Comparison of ENCODE assay signal across 9 cellular contexts in genomic region chr19:940591-941291, GRCh38. TPM values are rescaled to one million over a fixed set of nuclear protein-coding genes. Genes with fewer than 3 reads are reported as not detected.
DNase-seq lines count a peak whose midpoint lies in the region; ATAC-seq, FAIRE-seq and TF ChIP-seq lines count a peak whose summit lies in the region.
"Had no signal": no experiment of that assay in that cellular context is flagged by ENCODE, and none has a peak within 500 bp of the region (broad histone marks: within the 10 kb centered on the region; RNA-seq: fewer than 3 reads in every experiment).

No MANE protein-coding gene starts in this region.

- H3K27ac Mint-ChIP-seq in CD4-positive, alpha-beta T cell, result peak overlapping the region; percentile 74
- H3K27ac Mint-ChIP-seq in HFFc6, result peak overlapping the region; percentile 51; the same call in 1 of the 2 replicates
- H3K27ac Mint-ChIP-seq in activated naive CD8-positive, alpha-beta T cell, result peak overlapping the region; percentile 59

- H3K9me2 ChIP-seq in SK-N-SH, result no peaks in the 10 kb centered on the region

- H3K4me2 ChIP-seq in SK-N-SH, result peak overlapping the region; percentile 88

- CTCF ChIA-PET in CD4-positive, alpha-beta T cell (lab: Charles Lee), result no interaction called here
- CTCF ChIA-PET in SK-N-SH (lab: Yijun Ruan, JAX), result interaction anchor here (1.1 to 1.2 kb wide), 4 partner anchors 18 to 430 kb away, joined by 3 to 4 read pairs (median 3); partner anchors contain the start of gene WDR18

- H3K4me3 ChIP-seq in SK-N-SH (ENCODE audit: low read depth in 2 of 2, low read length in 1 of 2), result peak overlapping the region; percentile 27 to 49; a peak in 3 of 4 replicates
- peak overlapping the region in 1 of 2 donors; percentile 31 for H3K4me3 ChIP-seq in small intestine (ENCODE audit: low read depth in 1 of 2, low read length in 2 of 2)

- H3K4me1 ChIP-seq in SK-N-SH (ENCODE audit: control insufficient read depth in 1 of 2, insufficient read depth in 2 of 2, low read depth in 1 of 2, low read length in 1 of 2) (peaks cover 6 to 57% of the 10 kb centered on the region in 2 experiments; a peak in 3 of 4 replicates), small intestine (ENCODE audit: control insufficient read depth in 2 of 2, insufficient read depth in 1 of 2, low read depth in 1 of 2, low read length in 1 of 2) (no peaks in the 10 kb centered on the region)

- H2AFZ ChIP-seq in SK-N-SH (ENCODE audit: low read depth), result no peak overlapping the region

- peaks cover 13% of the 10 kb centered on the region for H3F3A ChIP-seq in SK-N-SH (replicated peaks; ENCODE audit: insufficient read depth)

- no peak for TF ChIP-seq CTCF in CD4-positive, alpha-beta T cell (IDR thresholded peaks at IDR 0.05)
- no peak for TF ChIP-seq CTCF in HFFc6 (IDR thresholded peaks at IDR 0.05)
- no peak for TF ChIP-seq CTCF in SK-N-SH (IDR thresholded peaks at IDR 0.05)

- POLR2A ChIA-PET in CD4-positive, alpha-beta T cell (lab: Charles Lee), result interaction anchor here (1.0 to 1.7 kb wide), 2 partner anchors 48 to 328 kb away, joined by 3 read pairs; partner anchors contain the start of genes CIRBP, MED16 and RNU6-9
- POLR2A ChIA-PET in SK-N-SH (lab: Yijun Ruan, JAX), result interaction anchor here (1.4 kb wide), 1 partner anchor 43 kb away, joined by 5 read pairs; the partner anchor contains the start of gene WDR18

- H3K36me3 Mint-ChIP-seq in CD4-positive, alpha-beta T cell (ENCODE audit: low read depth), result no peaks in the 10 kb centered on the region
- peaks cover 29% of the 10 kb centered on the region for H3K36me3 Mint-ChIP-seq in HFFc6 (ENCODE audit: low read depth)
- H3K36me3 Mint-ChIP-seq in activated naive CD8-positive, alpha-beta T cell, result no peaks in the 10 kb centered on the region

- peaks cover 39% of the 10 kb centered on the region; the same call in 1 of the 2 replicates for H3K79me2 ChIP-seq in SK-N-SH (ENCODE audit: insufficient read depth)

- peaks cover 30% of the 10 kb centered on the region for H3K4me1 Mint-ChIP-seq in CD4-positive, alpha-beta T cell (ENCODE audit: low read depth)
- peaks cover 16% of the 10 kb centered on the region; the same call in 1 of the 2 replicates for H3K4me1 Mint-ChIP-seq in HFFc6 (ENCODE audit: low read depth)
- H3K4me1 Mint-ChIP-seq in activated naive CD8-positive, alpha-beta T cell (ENCODE audit: low read depth), result peaks cover 28% of the 10 kb centered on the region

- no peak for TF ChIP-seq RAD21 in SK-N-SH (IDR thresholded peaks at IDR 0.05; ENCODE audit: low read length)

- H3K9me3 ChIP-seq in CD4-positive, alpha-beta T cell (ENCODE audit: control insufficient read depth, low read length), result no peaks in the 10 kb centered on the region
- H3K9me3 ChIP-seq in SK-N-SH, result no peaks in the 10 kb centered on the region
- H3K9me3 ChIP-seq in small intestine (ENCODE audit: control insufficient read depth, low read depth), result no peaks in the 10 kb centered on the region

- H3K4me3 Mint-ChIP-seq in CD4-positive, alpha-beta T cell, result peak overlapping the region; percentile 78
- H3K4me3 Mint-ChIP-seq in HFFc6, result no peak overlapping the region
- peak overlapping the region; percentile 83 for H3K4me3 Mint-ChIP-seq in activated naive CD8-positive, alpha-beta T cell

- WGBS in SK-N-SH (ENCODE audit: low lambda C conversion rate), result 0% methylated on average over 6 of the region's 64 CpGs
- 6 to 33% (median 6%) methylated on average over 38 to 64 of the region's 64 CpGs for WGBS in small intestine, 3 donors

- H3K36me3 ChIP-seq in SK-N-SH (replicated peaks in 1 of 2; ENCODE audit: control insufficient read depth in 1 of 2, insufficient read depth in 2 of 2, low read length in 1 of 2) (no peaks in the 10 kb centered on the region), small intestine (ENCODE audit: control insufficient read depth in 2 of 2, insufficient read depth in 2 of 2, low read length in 2 of 2) (no peaks in the 10 kb centered on the region)

- no peak overlapping the region for H3K27ac ChIP-seq in CD4-positive, alpha-beta T cell (ENCODE audit: low read depth, low read length)
- H3K27ac ChIP-seq in SK-N-SH (ENCODE audit: low read depth in 2 of 2, low read length in 1 of 2) (peak overlapping the region; percentile 69 to 95), small intestine (ENCODE audit: low read depth in 1 of 2, low read length in 1 of 2) (peak overlapping the region; percentile 72 to 86)

- H4K20me1 ChIP-seq in SK-N-SH (ENCODE audit: insufficient read depth), result peaks cover 44% of the 10 kb centered on the region

- FAIRE-seq in small intestine (lab: Jason Lieb, UNC), result no peak
- FAIRE-seq: H1 had no signal

- no peaks in the 10 kb centered on the region for H3K9me3 Mint-ChIP-seq in CD4-positive, alpha-beta T cell
- no peaks in the 10 kb centered on the region for H3K9me3 Mint-ChIP-seq in HFFc6
- no peaks in the 10 kb centered on the region for H3K9me3 Mint-ChIP-seq in activated naive CD8-positive, alpha-beta T cell (ENCODE audit: low read depth)

- no peaks in the 10 kb centered on the region for H3K27me3 Mint-ChIP-seq in CD4-positive, alpha-beta T cell
- H3K27me3 Mint-ChIP-seq in HFFc6 (ENCODE audit: insufficient read depth), result peaks cover 1% of the 10 kb centered on the region; the same call in 1 of the 2 replicates
- H3K27me3 Mint-ChIP-seq in activated naive CD8-positive, alpha-beta T cell, result no peaks in the 10 kb centered on the region

- no peaks in the 10 kb centered on the region for H3K27me3 ChIP-seq in CD4-positive, alpha-beta T cell (ENCODE audit: control insufficient read depth, insufficient read depth, low read length)
- no peaks in the 10 kb centered on the region for H3K27me3 ChIP-seq in SK-N-SH (ENCODE audit: insufficient read depth)
- no peaks in the 10 kb centered on the region for H3K27me3 ChIP-seq in small intestine (ENCODE audit: control insufficient read depth in 2 of 2, insufficient read depth in 2 of 2, low read length in 2 of 2)

- H3K9ac ChIP-seq in SK-N-SH, result peak overlapping the region; percentile 34

- peak; percentile 79 for ATAC-seq in CD4-positive, alpha-beta T cell (ENCODE audit: poor library complexity)
- peak; percentile 84 for ATAC-seq in left ventricle myocardium superior

- DNase-seq in CD4-positive, alpha-beta T cell, result peak; percentile 46 to 82 (median 64)
- DNase-seq in HFFc6 (no peak), SK-N-SH (peak; percentile 93), left ventricle myocardium superior (peak; percentile 86), small intestine (peak; percentile 88), SKM-1 treated with dmso at 0.1 percent for 144 hours (lab: John Stamatoyannopoulos, UW; ENCODE audit: unreplicated experiment) (no peak), NCI-H1048 (lab: John Stamatoyannopoulos, UW) (no peak)

- TF ChIP-seq EP300 in SK-N-SH (IDR thresholded peaks at IDR 0.05; ENCODE audit: borderline replicate concordance in 1 of 2, low read depth in 1 of 2, low read length in 1 of 2), result peak; percentile 65 to 77; a peak in 3 of 4 replicates

- intact Hi-C loops in CD4-positive, alpha-beta T cell (cut with DNase I, micrococcal nuclease), result no loop called here
- intact Hi-C loops in left ventricle myocardium superior (cut with micrococcal nuclease), result no loop called here

TF ChIP-seq in SK-N-SH, 30 proteins besides CTCF, POLR2A, EP300 and RAD21 (continues in another document):
- peak; percentile 14; the same call in 1 of the 2 replicates for TF ChIP-seq PBX3 (IDR thresholded peaks at IDR 0.05)

RNA-seq across cellular contexts. Expression of gene ARID3A, which starts 14.9 kb away (rescaled TPM):
- 1 to 10 TPM; 3.7 to 4.1 TPM for total RNA-seq in CD4-positive, alpha-beta T cell
- total RNA-seq in HFFc6 (2021; fragmentation: NEBNext Ultra II Directional; extraction: Animal tissue kit (Norgen Biotek cat#: 25700)), result 10 to 100 TPM; 35.1 to 44.2 (median 38.4) TPM
- polyA plus RNA-seq in SK-N-SH (2012; rRNA removed), result 4.4 and 8.6 TPM in 2 replicates
- 1.4 and 3.3 TPM in 2 replicates for polyA plus RNA-seq in SK-N-SH (2012; cell fraction: cytosol; rRNA removed)
- 14.1 and 16.6 TPM in 2 replicates for polyA plus RNA-seq in SK-N-SH (2012; cell fraction: nucleus; rRNA removed)
- total RNA-seq in left ventricle myocardium superior, result 5.7 TPM
- 1 to 10 TPM; 1.3 to 6.2 (median 3.4) TPM for polyA plus RNA-seq in small intestine

RNA-seq across cellular contexts. Expression of gene KISS1R, which starts 23.6 kb away (rescaled TPM):
- 1 to 10 TPM; 1.5 to 1.6 TPM for total RNA-seq in CD4-positive, alpha-beta T cell
- total RNA-seq in HFFc6 (2021; fragmentation: NEBNext Ultra II Directional; extraction: Animal tissue kit (Norgen Biotek cat#: 25700)), result not detected
- not detected in 2 replicates for polyA plus RNA-seq in SK-N-SH (2012; rRNA removed)
- polyA plus RNA-seq in SK-N-SH (2012; cell fraction: cytosol; rRNA removed), result 0.03 TPM in 1 of 2 replicates, not detected in the other
- 0.04 TPM in 1 of 2 replicates, not detected in the other for polyA plus RNA-seq in SK-N-SH (2012; cell fraction: nucleus; rRNA removed)
- total RNA-seq in left ventricle myocardium superior, result not detected
- polyA plus RNA-seq in small intestine, result under 1 TPM in 1 of 3 donors, not detected in 2; 0.55 TPM

RNA-seq across cellular contexts. Expression of gene R3HDM4, which starts 27.7 kb away (rescaled TPM):
- total RNA-seq in CD4-positive, alpha-beta T cell, result 100 to 1,000 TPM; 309 to 313 TPM
- 10 to 100 TPM; 41.9 to 53.4 (median 45.9) TPM for total RNA-seq in HFFc6 (2021; fragmentation: NEBNext Ultra II Directional; extraction: Animal tissue kit (Norgen Biotek cat#: 25700))
- polyA plus RNA-seq in SK-N-SH (2012; rRNA removed), result 39.2 and 41.4 TPM in 2 replicates
- 19.6 and 30.3 TPM in 2 replicates for polyA plus RNA-seq in SK-N-SH (2012; cell fraction: cytosol; rRNA removed)
- 46.7 and 47.9 TPM in 2 replicates for polyA plus RNA-seq in SK-N-SH (2012; cell fraction: nucleus; rRNA removed)
- total RNA-seq in left ventricle myocardium superior, result 20.0 TPM
- polyA plus RNA-seq in small intestine, result 10 to 100 TPM; 29.5 to 52.7 (median 45.4) TPM

RNA-seq across cellular contexts. Expression of gene WDR18, which starts 43.4 kb away (rescaled TPM):
- 10 to 100 TPM; 16.8 to 17.1 TPM for total RNA-seq in CD4-positive, alpha-beta T cell
- total RNA-seq in HFFc6 (2021; fragmentation: NEBNext Ultra II Directional; extraction: Animal tissue kit (Norgen Biotek cat#: 25700)), result 10 to 100 TPM; 47.5 to 55.8 (median 51.3) TPM
- 47.9 and 51.5 TPM in 2 replicates for polyA plus RNA-seq in SK-N-SH (2012; rRNA removed)
- 12.5 and 25.5 TPM in 2 replicates for polyA plus RNA-seq in SK-N-SH (2012; cell fraction: cytosol; rRNA removed)
- 169 and 222 TPM in 2 replicates for polyA plus RNA-seq in SK-N-SH (2012; cell fraction: nucleus; rRNA removed)
- total RNA-seq in left ventricle myocardium superior, result 20.4 TPM
- polyA plus RNA-seq in small intestine, result 10 to 100 TPM; 56.2 to 70.8 (median 58.8) TPM

RNA-seq across cellular contexts. Expression of gene RNU6-9, which starts 47.5 kb away (rescaled TPM):
- total RNA-seq in CD4-positive, alpha-beta T cell, result not detected
- not detected for total RNA-seq in HFFc6 (2021; fragmentation: NEBNext Ultra II Directional; extraction: Animal tissue kit (Norgen Biotek cat#: 25700))
- not detected in 2 replicates for polyA plus RNA-seq in SK-N-SH (2012; rRNA removed)
- not detected in 2 replicates for polyA plus RNA-seq in SK-N-SH (2012; cell fraction: cytosol; rRNA removed)
- polyA plus RNA-seq in SK-N-SH (2012; cell fraction: nucleus; rRNA removed), result not detected in 2 replicates
- not detected for total RNA-seq in left ventricle myocardium superior
- not detected for polyA plus RNA-seq in small intestine
- total RNA-seq: H1 had no signal
- polyA plus RNA-seq: H1 had no signal

Comparison
In these comparisons a context has a peak if more than half of its experiments do, and no peak if none do; other contexts are left out.
1. DNase-seq: peak in CD4-positive, alpha-beta T cell (10 of 10), SK-N-SH (single experiment), left ventricle myocardium superior (single experiment) and small intestine (single experiment); none in HFFc6 (single experiment), SKM-1 treated with dmso at 0.1 percent for 144 hours (single experiment) and NCI-H1048 (single experiment).
2. RNA of gene R3HDM4, which starts 27.7 kb away (total RNA-seq): 309 to 313 TPM in CD4-positive, alpha-beta T cell; 41.9 to 53.4 TPM in HFFc6 and 20.0 TPM in left ventricle myocardium superior (single experiment); every median in the first group is over 4 times any median in the second.
3. Peak in every context shown above with its lines, with median percentiles within 50 percentile points of each other: H3K27ac Mint-ChIP-seq.